ENCODE assay signal across 20 cellular contexts in the genomic region with DNA sequence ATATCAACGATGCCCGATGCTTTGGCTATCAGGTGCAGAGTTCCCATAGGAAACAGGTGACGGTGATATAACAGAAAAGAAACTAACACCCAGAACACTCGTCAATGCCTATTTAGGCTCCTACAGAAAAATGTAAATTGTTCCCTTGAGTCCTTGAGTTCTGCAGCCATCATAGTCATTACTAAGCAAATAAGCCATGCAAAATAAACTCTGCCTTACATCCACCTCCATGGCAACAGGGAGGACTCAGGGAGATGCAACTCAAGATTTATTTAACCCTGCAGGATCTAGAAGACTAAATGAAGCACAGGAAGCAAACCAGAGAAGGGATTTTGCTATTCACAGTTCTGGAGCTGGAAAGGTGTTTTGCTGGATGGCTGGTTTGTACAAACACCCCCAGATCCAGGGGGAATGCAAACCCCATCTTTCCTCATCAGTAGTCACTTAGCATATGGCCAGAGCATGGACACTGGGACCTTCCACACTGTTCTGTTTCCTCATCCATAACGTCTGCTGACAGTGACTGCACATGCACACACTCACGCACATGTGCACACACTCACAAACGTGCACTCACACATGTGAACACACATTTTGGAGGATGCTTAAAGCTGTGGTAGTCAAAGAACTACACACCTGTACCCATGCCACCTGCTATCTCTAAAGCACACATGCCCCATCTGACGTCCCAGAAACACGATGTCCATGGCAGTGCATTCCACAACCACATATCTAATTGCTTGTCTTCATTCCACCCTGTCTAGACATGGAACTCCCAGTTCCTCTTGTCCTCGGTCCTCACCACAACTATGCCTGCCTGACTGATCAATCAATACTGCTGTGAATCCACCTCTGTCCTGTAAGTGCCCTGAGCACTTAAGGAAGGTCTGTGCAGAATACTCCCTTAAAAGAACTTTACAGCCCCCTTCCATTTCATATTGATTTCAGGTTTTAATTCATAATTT.
DNase-seq lines count a peak whose midpoint lies in the region; FAIRE-seq lines count a peak whose summit lies in the region.
"Had no signal": no experiment of that assay in that cellular context is flagged by ENCODE, and none has a peak within 500 bp of the region (broad histone marks: within the 10 kb centered on the region; RNA-seq: fewer than 3 reads in every experiment).

No MANE protein-coding gene starts in this region.

- H3K9me3 ChIP-seq in small intestine (ENCODE audit: control insufficient read depth, low read depth) (no peaks in the 10 kb centered on the region), neuronal stem cell (replicated peaks in 1 of 2; ENCODE audit: control insufficient read depth in 2 of 2, insufficient read depth in 1 of 2, low read depth in 1 of 2, low read length in 2 of 2) (no peaks in the 10 kb centered on the region)
- H3K9me3 ChIP-seq: BE2C, stomach, upper lobe of right lung had no signal

- no peak overlapping the region for H2AFZ ChIP-seq in neuronal stem cell (ENCODE audit: low read length)
- H2AFZ ChIP-seq: PC-9 had no signal

- H2BK12ac ChIP-seq in neuronal stem cell (ENCODE audit: low read length): no peak overlapping the region

- H3K79me1 ChIP-seq in neuronal stem cell (ENCODE audit: low read depth, low read length): no peaks in the 10 kb centered on the region

- no peak overlapping the region for H3K23ac ChIP-seq in neuronal stem cell (ENCODE audit: low read depth, low read length, poor library complexity)

- no peaks in the 10 kb centered on the region for H3K27me3 ChIP-seq in small intestine (ENCODE audit: control insufficient read depth in 2 of 2, insufficient read depth in 2 of 2, low read length in 2 of 2)
- no peaks in the 10 kb centered on the region for H3K27me3 ChIP-seq in neuronal stem cell (ENCODE audit: control insufficient read depth in 3 of 3, insufficient read depth in 3 of 3, low read depth in 1 of 3, low read length in 3 of 3)
- H3K27me3 ChIP-seq: stomach, upper lobe of right lung had no signal

- DNase-seq in DMS 273 (lab: John Stamatoyannopoulos, UW; ENCODE audit: unreplicated experiment) (peak; percentile 16), DMS 273 treated with DMSO at 0.1 percent for 48 hours (lab: John Stamatoyannopoulos, UW) (no peak), NCI-H2081 (lab: John Stamatoyannopoulos, UW) (peak; percentile 28 to 56), NCI-H748 (lab: John Stamatoyannopoulos, UW; ENCODE audit: unreplicated experiment) (peak; percentile 94), kidney tubule cell (ENCODE audit: low spot score) (peak; percentile 22), small intestine (no peak), neuronal stem cell (ENCODE audit: low spot score) (no peak)
- no peak for DNase-seq in activated CD4-positive, alpha-beta T cell treated with anti-CD3 and anti-CD28 coated beads for 48 hours
- DNase-seq: activated CD4-positive, alpha-beta T cell treated with anti-CD3 and anti-CD28 coated beads for 4 hours; BE2C; DND-41; foreskin melanocyte; H9; NCI-H524; nucleus accumbens; PC-9; stomach; upper lobe of right lung had no signal

- H2BK120ac ChIP-seq in neuronal stem cell (ENCODE audit: low read depth, low read length): no peak overlapping the region

- H3K18ac ChIP-seq in neuronal stem cell (ENCODE audit: low read length): no peak overlapping the region

- no peak overlapping the region for H3K4ac ChIP-seq in neuronal stem cell (ENCODE audit: low read length)

- no peak overlapping the region for H4K91ac ChIP-seq in neuronal stem cell (ENCODE audit: low read depth, low read length, poor library complexity)

- H3K14ac ChIP-seq in neuronal stem cell (ENCODE audit: low read length): no peak overlapping the region

- no peak overlapping the region for H3K27ac ChIP-seq in small intestine (ENCODE audit: low read depth in 1 of 2, low read length in 1 of 2)
- H3K27ac ChIP-seq in neuronal stem cell (replicated peaks; ENCODE audit: low read length): no peak overlapping the region
- H3K27ac ChIP-seq: 22Rv1, PC-9, stomach, upper lobe of right lung had no signal

- H3K36me3 ChIP-seq in small intestine (ENCODE audit: control insufficient read depth in 2 of 2, insufficient read depth in 2 of 2, low read length in 2 of 2) (peaks cover 0 to 3% of the 10 kb centered on the region in 2 donors), neuronal stem cell (replicated peaks in 1 of 2; ENCODE audit: control insufficient read depth in 2 of 2, insufficient read depth in 2 of 2, low read length in 2 of 2) (no peaks in the 10 kb centered on the region)
- H3K36me3 ChIP-seq: BE2C, upper lobe of right lung had no signal

- no peak overlapping the region for H2AK5ac ChIP-seq in neuronal stem cell (ENCODE audit: low read depth, low read length)

- no peak overlapping the region for H3K9ac ChIP-seq in neuronal stem cell (ENCODE audit: low read depth, low read length, poor library complexity)

- H3K4me1 ChIP-seq in small intestine (ENCODE audit: control insufficient read depth in 2 of 2, insufficient read depth in 1 of 2, low read depth in 1 of 2, low read length in 1 of 2) (no peaks in the 10 kb centered on the region), neuronal stem cell (ENCODE audit: control insufficient read depth in 2 of 2, insufficient read depth in 1 of 2, low read depth in 1 of 2, low read length in 2 of 2) (peaks cover 0 to 9% of the 10 kb centered on the region in 2 donors)
- H3K4me1 ChIP-seq: BE2C had no signal

- H2BK5ac ChIP-seq in neuronal stem cell (ENCODE audit: low read length): no peak overlapping the region

- no peak overlapping the region for H3K4me2 ChIP-seq in neuronal stem cell (ENCODE audit: insufficient read depth, low read length, poor library complexity, severe bottlenecking)
- H3K4me2 ChIP-seq: PC-9 had no signal

- 80 to 90% (median 82%) methylated on average over 10 of the region's 10 CpGs for WGBS in small intestine, 3 donors
- WGBS in neuronal stem cell (ENCODE audit: extremely low coverage in 2 of 2, insufficient read length in 2 of 2, insufficient replicate concordance in 1 of 2), 2 donors: no CpG with 5 or more reads among the region's 10 CpGs

- H4K8ac ChIP-seq in neuronal stem cell (ENCODE audit: low read depth, low read length): no peak overlapping the region

- no peak for FAIRE-seq in small intestine (lab: Jason Lieb, UNC)

- H3K4me3 ChIP-seq in small intestine (ENCODE audit: low read depth in 1 of 2, low read length in 2 of 2) (no peak overlapping the region), neuronal stem cell (ENCODE audit: low read length in 2 of 2) (no peak overlapping the region)
- H3K4me3 ChIP-seq: coronary artery, PC-9, stomach, upper lobe of right lung had no signal

- no peak overlapping the region for H2BK15ac ChIP-seq in neuronal stem cell (ENCODE audit: low read length)

Comparison
In these comparisons a context has a peak if more than half of its experiments do, and no peak if none do; other contexts are left out.
1. DNase-seq: peak in DMS 273 (single experiment), NCI-H2081 (2 of 2), NCI-H748 (single experiment) and kidney tubule cell (single experiment); none in DMS 273 treated with DMSO at 0.1 percent for 48 hours (single experiment), activated CD4-positive, alpha-beta T cell treated with anti-CD3 and anti-CD28 coated beads for 48 hours (single experiment), small intestine (single experiment) and neuronal stem cell (single experiment).